23 cellular contexts compared by ENCODE assay signal in the genomic region with DNA sequence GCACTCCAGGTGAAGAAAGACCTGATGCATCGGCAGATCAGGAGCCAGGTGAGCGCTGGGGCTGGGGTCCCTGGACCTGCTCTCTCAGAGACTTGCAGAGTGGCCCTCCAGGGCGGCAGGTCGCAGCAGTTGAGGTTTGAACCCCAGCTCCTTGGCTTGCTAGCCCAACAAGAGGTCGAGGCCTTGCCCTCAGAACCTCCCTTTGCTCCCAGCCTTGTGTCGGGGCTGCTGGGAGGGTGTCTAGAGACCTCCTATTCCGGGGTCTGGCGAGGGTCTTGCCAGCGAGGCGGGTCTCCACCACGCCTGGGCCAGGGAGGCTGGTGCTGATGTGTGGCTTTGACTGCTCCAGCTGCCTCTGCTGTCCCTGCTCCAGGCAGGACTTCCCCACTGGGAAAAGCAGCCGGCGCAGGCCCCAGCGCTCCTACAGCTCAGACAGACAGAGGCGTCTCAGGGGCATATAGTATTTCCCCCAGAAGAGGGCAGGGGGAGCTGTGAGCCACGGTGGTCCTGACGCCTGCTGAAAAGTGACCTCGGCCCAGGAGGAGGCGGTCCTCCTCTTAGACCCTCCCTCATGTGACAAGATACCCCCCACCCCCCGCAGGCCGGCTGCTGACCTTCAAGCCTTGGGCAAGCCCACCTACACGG. TPM values are rescaled to one million over a fixed set of nuclear protein-coding genes. Genes with fewer than 3 reads are reported as not detected.
A peak's percentile ranks its signal among the peaks of the same experiment; 100 is the strongest.
DNase-seq lines count a peak whose midpoint lies in the region; ATAC-seq, FAIRE-seq and TF ChIP-seq lines count a peak whose summit lies in the region.
"Had no signal": no experiment of that assay in that cellular context is flagged by ENCODE, and none has a peak within 500 bp of the region (broad histone marks: within the 10 kb centered on the region; RNA-seq: fewer than 3 reads in every experiment).

No MANE protein-coding gene starts in this region.

- WGBS in H1 (ENCODE audit: extremely low coverage in 1 of 2, insufficient coverage in 1 of 2, insufficient read length in 1 of 2, insufficient replicate concordance in 2 of 2, low coverage in 1 of 2, low lambda C conversion rate in 2 of 2, missing lambda C conversion rate in 1 of 2), 2 experiments, result 63% methylated on average over 19 of the region's 22 CpGs; no CpG with 5 or more reads in 1 of the 2 experiments

- H3K27me3 ChIP-seq in Panc1 (ENCODE audit: control insufficient read depth, insufficient read depth, low read length) (no peaks in the 10 kb centered on the region), H1 (replicated peaks in 1 of 4; ENCODE audit: control insufficient read depth in 3 of 4, extremely low read depth in 1 of 4, insufficient read depth in 3 of 4, low read length in 3 of 4) (no peaks in the 10 kb centered on the region)
- H3K27me3 ChIP-seq: colonic mucosa, left lung, uterus had no signal

- H3K4me1 ChIP-seq in Panc1 (ENCODE audit: control insufficient read depth, insufficient read depth, low read length), result no peaks in the 10 kb centered on the region
- H3K4me1 ChIP-seq in H1 (replicated peaks in 1 of 4; ENCODE audit: control insufficient read depth in 3 of 4, insufficient read depth in 4 of 4, low read length in 3 of 4), result peaks cover 0 to 7% (median 2%) of the 10 kb centered on the region in 4 experiments; a peak in 5 of 7 replicates
- H3K4me1 ChIP-seq: colonic mucosa, left lung, uterus had no signal

- H2AK5ac ChIP-seq in H1 (ENCODE audit: low read depth, low read length), result no peak overlapping the region

- no peak overlapping the region for H2BK15ac ChIP-seq in H1 (ENCODE audit: low read length)

- TF ChIP-seq POLR2A in H1 (IDR thresholded peaks at IDR 0.05; ENCODE audit: control extremely low read depth in 1 of 2, low read depth in 2 of 2, low read length in 2 of 2), result no peak

- H3K9me3 ChIP-seq in Panc1 (ENCODE audit: control insufficient read depth, insufficient read depth, low read depth, low read length), result no peaks in the 10 kb centered on the region
- H3K9me3 ChIP-seq in H1 (ENCODE audit: insufficient read depth in 2 of 2, low read depth in 1 of 2, low read length in 1 of 2), result no peaks in the 10 kb centered on the region
- H3K9me3 ChIP-seq: colonic mucosa, left lung, uterus had no signal

- POLR2A ChIA-PET in Panc1 (lab: Charles Lee) (interaction anchor here (0.6 kb wide), 1 partner anchor 362 kb away, joined by 11 read pairs; no protein-coding TSS in a partner anchor), H1 (lab: Charles Lee; ENCODE audit: partially characterized antibody) (interaction anchor here (0.7 to 3.1 kb wide), 5 partner anchors 11 to 380 kb away, joined by 3 to 16 read pairs (median 3); a partner anchor contains a TSS)

- H3K4me3 Mint-ChIP-seq in nephron progenitor cell, result no peak overlapping the region
- H3K4me3 Mint-ChIP-seq: activated CD8-positive, alpha-beta T cell treated with anti-CD3 and anti-CD28 coated beads for 36 hours; CD14-positive monocyte; T-cell had no signal

- H3K4me2 ChIP-seq in H1 (ENCODE audit: insufficient read depth in 1 of 2, low read depth in 2 of 2, low read length in 2 of 2), result no peak overlapping the region

- H2BK5ac ChIP-seq in H1 (ENCODE audit: low read depth, low read length), result no peak overlapping the region

- H3K9me3 Mint-ChIP-seq in nephron progenitor cell, result no peaks in the 10 kb centered on the region
- H3K9me3 Mint-ChIP-seq: activated CD8-positive, alpha-beta T cell treated with anti-CD3 and anti-CD28 coated beads for 36 hours; activated naive CD4-positive, alpha-beta T cell treated with anti-CD3 and anti-CD28 coated beads, Interleukin-2, amount 50 U/mL, for 72 hours; CD14-positive monocyte; T-cell had no signal

- H3K4me1 Mint-ChIP-seq in nephron progenitor cell, result peaks cover 31% of the 10 kb centered on the region
- H3K4me1 Mint-ChIP-seq: CD14-positive monocyte, T-cell had no signal

- H4K8ac ChIP-seq in H1 (ENCODE audit: extremely low read depth, insufficient read depth, low read length), result no peak overlapping the region

- H3K27ac ChIP-seq in Panc1 (ENCODE audit: low read length), result no peak overlapping the region
- H3K27ac ChIP-seq in H1 (ENCODE audit: low read depth, low read length), result 0 out of 2 replicates have a peak overlapping the region, but pooled peaks have one; percentile 37
- H3K27ac ChIP-seq: colonic mucosa, left lung, uterus had no signal

- H4K5ac ChIP-seq in H1 (ENCODE audit: insufficient read length, low read depth, low read length), result no peak overlapping the region

- H3K18ac ChIP-seq in H1 (ENCODE audit: extremely low read depth, low read length), result no peak overlapping the region

- TF ChIP-seq CTCF in Panc1 (IDR thresholded peaks at IDR 0.05) (no peak; the same call in 1 of the 2 replicates), H1 (IDR thresholded peaks at IDR 0.05; ENCODE audit: control extremely low read depth in 1 of 3, insufficient read depth in 1 of 3, low read depth in 1 of 3, low read length in 3 of 3) (peak; percentile 69 to 77 (median 72)), nephron progenitor cell (IDR thresholded peaks at IDR 0.05) (peak; percentile 52)

- no peak overlapping the region for H2BK12ac ChIP-seq in H1 (ENCODE audit: low read depth, low read length)

- H3K27me3 Mint-ChIP-seq in nephron progenitor cell (ENCODE audit: low read depth, poor library complexity), result no peaks in the 10 kb centered on the region
- H3K27me3 Mint-ChIP-seq: activated CD8-positive, alpha-beta T cell treated with anti-CD3 and anti-CD28 coated beads for 36 hours; T-cell had no signal

- H3K23ac ChIP-seq in H1 (ENCODE audit: insufficient read length), result no peak overlapping the region

- peaks cover 11% of the 10 kb centered on the region for H3K36me3 Mint-ChIP-seq in nephron progenitor cell (ENCODE audit: low read depth)

- H4K91ac ChIP-seq in H1 (replicated peaks; ENCODE audit: insufficient read length, low read length), result no peak overlapping the region

- ATAC-seq in Panc1 (peak; percentile 59), HG03039 (IDR thresholded peaks at IDR 0.05; ENCODE audit: unreplicated experiment) (no peak), HG03045 (IDR thresholded peaks at IDR 0.05; ENCODE audit: unreplicated experiment) (no peak)
- ATAC-seq: activated CD8-positive, alpha-beta T cell treated with anti-CD3 and anti-CD28 coated beads for 36 hours; activated naive CD4-positive, alpha-beta T cell treated with anti-CD3 and anti-CD28 coated beads, Interleukin-2, amount 50 U/mL, for 72 hours; left lung; T-cell had no signal

- TF ChIP-seq RAD21 in H1 (IDR thresholded peaks at IDR 0.05 in 1 of 2, conservative IDR thresholded peaks at IDR 0.05 in 1 of 2; ENCODE audit: low read depth in 2 of 2, low read length in 2 of 2), result peak; percentile 53 to 67

- no peaks in the 10 kb centered on the region for H3K23me2 ChIP-seq in H1 (ENCODE audit: low read depth, low read length)

- H3K36me3 ChIP-seq in Panc1 (ENCODE audit: control insufficient read depth, insufficient read depth, low read length) (no peaks in the 10 kb centered on the region), H1 (ENCODE audit: control insufficient read depth in 2 of 4, insufficient read depth in 4 of 4, low read length in 3 of 4) (peaks cover 2 to 5% (median 3%) of the 10 kb centered on the region in 4 experiments; a peak in 4 of 8 replicates)
- H3K36me3 ChIP-seq: colonic mucosa, uterus had no signal

- H4K20me1 ChIP-seq in H1 (replicated peaks in 1 of 2; ENCODE audit: control insufficient read depth in 1 of 2, insufficient read depth in 2 of 2, low read length in 2 of 2), result peaks cover 0 to 1% of the 10 kb centered on the region in 2 experiments

- no peak overlapping the region for H3K27ac Mint-ChIP-seq in nephron progenitor cell
- H3K27ac Mint-ChIP-seq: activated CD8-positive, alpha-beta T cell treated with anti-CD3 and anti-CD28 coated beads for 36 hours; activated naive CD4-positive, alpha-beta T cell treated with anti-CD3 and anti-CD28 coated beads, Interleukin-2, amount 50 U/mL, for 72 hours; T-cell had no signal

- no peak for FAIRE-seq in H1 (lab: Jason Lieb, UNC)

- CTCF ChIA-PET in Panc1 (lab: Charles Lee) (interaction anchor here (0.6 kb wide), 1 partner anchor 310 kb away, joined by 5 read pairs; no protein-coding TSS in a partner anchor), H1 (lab: Charles Lee; ENCODE audit: partially characterized antibody) (interaction anchor here (0.5 to 6.9 kb wide), 43 partner anchors 8 to 1529 kb away, joined by 3 to 78 read pairs (median 4); a partner anchor contains a TSS)

- H3K4me3 ChIP-seq in Panc1 (ENCODE audit: low read depth in 2 of 2, low read length in 2 of 2) (no peak overlapping the region), H1 (ENCODE audit: extremely low read depth in 1 of 4, insufficient read depth in 2 of 4, low read depth in 3 of 4, low read length in 4 of 4) (no peak overlapping the region)
- H3K4me3 ChIP-seq: colonic mucosa, left lung, uterus had no signal

- H2BK20ac ChIP-seq in H1 (ENCODE audit: low read length), result no peak overlapping the region

- in situ Hi-C loops in Panc1 (cut with HindIII; ENCODE audit: low pct_unique_long_range_greater_than_20kb, low sequenced_read_pairs), result no loop called here

- no peaks in the 10 kb centered on the region for H3K79me1 ChIP-seq in H1 (ENCODE audit: low read depth, low read length)

- no peak overlapping the region; a peak in 1 of 7 replicates for H3K9ac ChIP-seq in H1 (replicated peaks in 1 of 4; ENCODE audit: extremely low read depth in 1 of 4, low read depth in 3 of 4, low read length in 3 of 4)

- DNase-seq in D341Med (ENCODE audit: low spot score) (peak; percentile 38), Panc1 (ENCODE audit: low read depth, low spot score) (no peak), H1 (ENCODE audit: low read depth in 1 of 2, low spot score in 2 of 2) (peak; percentile 64 to 79), nephron progenitor cell (peak; percentile 76), NCI-H1694 (lab: John Stamatoyannopoulos, UW) (no peak), NCI-H345 treated with DMSO at 0.1 percent for 48 hours (lab: John Stamatoyannopoulos, UW; ENCODE audit: unreplicated experiment) (no peak)
- DNase-seq: activated CD8-positive, alpha-beta T cell treated with anti-CD3 and anti-CD28 coated beads for 36 hours; activated T-cell treated with anti-CD3 and anti-CD28 coated beads, Interleukin-2, amount 50 U/mL, for 48 hours; colonic mucosa; DMS 273 treated with DMSO at 0.1 percent for 48 hours; GF-D8; HCEC 1CT; left lung; NCI-H187 treated with DMSO at 0.1 percent for 48 hours; NCI-H510A treated with DMSO at 0.1 percent for 48 hours; Right ventricle myocardium superior; substantia nigra; T-cell; uterus had no signal

- no peaks in the 10 kb centered on the region for H3K79me2 ChIP-seq in H1 (ENCODE audit: control insufficient read depth in 1 of 2, insufficient read depth in 2 of 2, low read length in 2 of 2)

- H2BK120ac ChIP-seq in H1 (replicated peaks; ENCODE audit: low read depth, low read length), result no peak overlapping the region

- H2AFZ ChIP-seq in H1 (ENCODE audit: low read length), result no peak overlapping the region

- H3K14ac ChIP-seq in H1 (ENCODE audit: insufficient read length), result no peak overlapping the region

- no peak overlapping the region for H3K4ac ChIP-seq in H1 (replicated peaks; ENCODE audit: insufficient read length, low read depth, low read length)

- no peak for TF ChIP-seq EP300 in H1 (IDR thresholded peaks at IDR 0.05; ENCODE audit: borderline replicate concordance in 1 of 2, low read depth in 2 of 2, low read length in 2 of 2)

- H3K56ac ChIP-seq in H1 (replicated peaks; ENCODE audit: insufficient read length, low read depth, low read length), result no peak overlapping the region

- no TSS peak for BruUV-seq in Panc1 (replicated peaks; lab: Mats Ljungman, UMichigan)

- intact Hi-C loops in Panc1 (cut with micrococcal nuclease; ENCODE audit: unreplicated experiment), result no loop called here

RNA-seq across cellular contexts. Expression of a gene that starts 38.3 kb away (rescaled TPM):
- total RNA-seq in Panc1 (2021; ENCODE audit: unreplicated experiment), result 15.4 TPM
- 21.1 TPM for polyA plus RNA-seq in Panc1 (2012; ENCODE audit: insufficient read length)
- total RNA-seq in H1 (2021; fragmentation: NEBNext Ultra II Directional; extraction: Animal tissue kit (Norgen Biotek cat#: 25700)), result 18.3 and 18.8 TPM in 2 replicates
- 9.7 and 16.2 TPM in 2 replicates for polyA plus RNA-seq in H1 (2011; rRNA removed)
- 14.4 TPM for polyA plus RNA-seq in H1 (2011; cell fraction: cytosol; rRNA removed)
- 38.1 TPM for polyA plus RNA-seq in H1 (2011; cell fraction: nucleus; rRNA removed)
- 13.0 to 19.6 TPM (median 17.2 TPM) in 4 replicates for polyA plus RNA-seq in H1 (2012, experiment 1 of 2)
- 17.2 TPM for polyA plus RNA-seq in H1 (2012, experiment 2 of 2)
- 10.1 TPM for polyA plus RNA-seq in H1 (2013, experiment 1 of 2)
- 9.4 TPM for polyA plus RNA-seq in H1 (2013, experiment 2 of 2)
- polyA minus RNA-seq in H1 (2011; rRNA and poly(A)+ RNA removed), result 9.7 and 10.9 TPM in 2 replicates
- 12.3 TPM for polyA minus RNA-seq in H1 (2011; cell fraction: cytosol; rRNA and poly(A)+ RNA removed)
- 21.2 TPM for polyA minus RNA-seq in H1 (2011; cell fraction: nucleus; rRNA and poly(A)+ RNA removed)

RNA-seq across cellular contexts. Expression of a gene that starts 38.4 kb away (rescaled TPM):
- 951 TPM for total RNA-seq in Panc1 (2021; ENCODE audit: unreplicated experiment)
- 1,315 TPM for polyA plus RNA-seq in Panc1 (2012; ENCODE audit: insufficient read length)
- 1,993 and 2,006 TPM in 2 replicates for total RNA-seq in H1 (2021; fragmentation: NEBNext Ultra II Directional; extraction: Animal tissue kit (Norgen Biotek cat#: 25700))
- 4,427 and 4,892 TPM in 2 replicates for polyA plus RNA-seq in H1 (2011; rRNA removed)
- 5,729 TPM for polyA plus RNA-seq in H1 (2011; cell fraction: cytosol; rRNA removed)
- polyA plus RNA-seq in H1 (2011; cell fraction: nucleus; rRNA removed), result 1,855 TPM
- polyA plus RNA-seq in H1 (2012, experiment 1 of 2), result 3,132 to 3,522 TPM (median 3,375 TPM) in 4 replicates
- 5,820 TPM for polyA plus RNA-seq in H1 (2012, experiment 2 of 2)
- 3,402 TPM for polyA plus RNA-seq in H1 (2013, experiment 1 of 2)
- polyA plus RNA-seq in H1 (2013, experiment 2 of 2), result 3,308 TPM
- 609 and 632 TPM in 2 replicates for polyA minus RNA-seq in H1 (2011; rRNA and poly(A)+ RNA removed)
- 823 TPM for polyA minus RNA-seq in H1 (2011; cell fraction: cytosol; rRNA and poly(A)+ RNA removed)
- 843 TPM for polyA minus RNA-seq in H1 (2011; cell fraction: nucleus; rRNA and poly(A)+ RNA removed)

Comparison
In these comparisons a context has a peak if more than half of its experiments do, and no peak if none do; other contexts are left out.
1. DNase-seq: peak in D341Med (single experiment), H1 (2 of 2) and nephron progenitor cell (single experiment); none in Panc1 (single experiment), NCI-H1694 (single experiment) and NCI-H345 treated with DMSO at 0.1 percent for 48 hours (single experiment).